19 cellular contexts compared by ENCODE assay signal in genomic region chr17:77769215-77769614, GRCh38.
DNase-seq lines count a peak whose midpoint lies in the region; ATAC-seq, FAIRE-seq and TF ChIP-seq lines count a peak whose summit lies in the region.
"Had no signal": no experiment of that assay in that cellular context is flagged by ENCODE, and none has a peak within 500 bp of the region (broad histone marks: within the 10 kb centered on the region; RNA-seq: fewer than 3 reads in every experiment).

No MANE protein-coding gene starts in this region.

- no peaks in the 10 kb centered on the region for H3K36me3 Mint-ChIP-seq in activated T-cell treated with anti-CD3 and anti-CD28 coated beads, Interleukin-2, amount 50 U/mL, for 24 hours (ENCODE audit: low read depth)
- H3K36me3 Mint-ChIP-seq: activated naive CD4-positive, alpha-beta T cell treated with anti-CD3 and anti-CD28 coated beads, Interleukin-2, amount 50 U/mL, for 72 hours; stimulated activated memory B cell treated with anti-CD40 and anti-IgM and Interleukin-4, amounts not matched to agents 10 μg/mL and 1 μg/mL and 100 μg/mL, for 72 hours; type B pancreatic cell had no signal

- peak; percentile 42 for DNase-seq in NCI-H748 (lab: John Stamatoyannopoulos, UW; ENCODE audit: unreplicated experiment)
- DNase-seq in NCI-H748 treated with DMSO at 0.1 percent for 48 hours (lab: John Stamatoyannopoulos, UW), result no peak
- DNase-seq in NCI-H2029 treated with DMSO at 0.1 percent for 48 hours (lab: John Stamatoyannopoulos, UW), result peak; percentile 63
- peak; percentile 2 for DNase-seq in astrocyte of the spinal cord (ENCODE audit: low read depth, low spot score)
- DNase-seq in urothelium cell line (ENCODE audit: low spot score), result no peak
- DNase-seq in activated T-cell treated with anti-CD3 and anti-CD28 coated beads, Interleukin-2, amount 50 U/mL, for 24 hours, result no peak
- DNase-seq: activated CD4-positive, alpha-beta T cell treated with anti-CD3 and anti-CD28 coated beads for 36 hours; activated CD8-positive, alpha-beta memory T cell treated with anti-CD3 and anti-CD28 coated beads, Interleukin-2, amount 50 U/mL, for 48 hours; esophagus squamous epithelium; head of caudate nucleus; HFFc6; T-helper 9 cell had no signal

- peak; percentile 9 for FAIRE-seq in urothelium cell line (lab: Jason Lieb, UNC)
- FAIRE-seq: bronchial epithelial cell had no signal

- no peaks in the 10 kb centered on the region for H3K9me3 Mint-ChIP-seq in activated T-cell treated with anti-CD3 and anti-CD28 coated beads, Interleukin-2, amount 50 U/mL, for 24 hours
- H3K9me3 Mint-ChIP-seq: activated naive CD4-positive, alpha-beta T cell treated with anti-CD3 and anti-CD28 coated beads, Interleukin-2, amount 50 U/mL, for 72 hours; HFFc6; stimulated activated memory B cell treated with anti-CD40 and anti-IgM and Interleukin-4, amounts not matched to agents 10 μg/mL and 1 μg/mL and 100 μg/mL, for 72 hours; type B pancreatic cell had no signal

- ATAC-seq in HG02870 (IDR thresholded peaks at IDR 0.05; ENCODE audit: unreplicated experiment), result no peak
- no peak for ATAC-seq in HG02840 (IDR thresholded peaks at IDR 0.05; ENCODE audit: low FRiP score, unreplicated experiment)
- ATAC-seq: activated CD4-positive, alpha-beta T cell treated with anti-CD3 and anti-CD28 coated beads for 36 hours; activated naive CD4-positive, alpha-beta T cell treated with anti-CD3 and anti-CD28 coated beads, Interleukin-2, amount 50 U/mL, for 72 hours; stimulated activated memory B cell treated with anti-CD40 and anti-IgM and Interleukin-4, amounts not matched to agents 10 μg/mL and 1 μg/mL and 100 μg/mL, for 72 hours had no signal

- no peak overlapping the region for H3K27ac Mint-ChIP-seq in activated T-cell treated with anti-CD3 and anti-CD28 coated beads, Interleukin-2, amount 50 U/mL, for 24 hours
- H3K27ac Mint-ChIP-seq: activated CD4-positive, alpha-beta T cell treated with anti-CD3 and anti-CD28 coated beads for 36 hours; HFFc6; stimulated activated memory B cell treated with anti-CD40 and anti-IgM and Interleukin-4, amounts not matched to agents 10 μg/mL and 1 μg/mL and 100 μg/mL, for 72 hours; type B pancreatic cell had no signal

- no peak for TF ChIP-seq CTCF in astrocyte of the spinal cord (IDR thresholded peaks at IDR 0.05; ENCODE audit: low read depth, low read length)

- peaks cover 12% of the 10 kb centered on the region for H3K4me1 Mint-ChIP-seq in activated T-cell treated with anti-CD3 and anti-CD28 coated beads, Interleukin-2, amount 50 U/mL, for 24 hours (ENCODE audit: low read depth)

- H3K4me3 ChIP-seq in astrocyte of the spinal cord (ENCODE audit: low read depth, low read length), result no peak overlapping the region
- H3K4me3 ChIP-seq: SJCRH30 had no signal

- in situ Hi-C loops in astrocyte of the spinal cord (cut with HindIII; ENCODE audit: low sequenced_read_pairs), result no loop called here

- no peak overlapping the region for H3K4me3 Mint-ChIP-seq in activated T-cell treated with anti-CD3 and anti-CD28 coated beads, Interleukin-2, amount 50 U/mL, for 24 hours
- H3K4me3 Mint-ChIP-seq: activated CD4-positive, alpha-beta T cell treated with anti-CD3 and anti-CD28 coated beads for 36 hours; HFFc6; stimulated activated memory B cell treated with anti-CD40 and anti-IgM and Interleukin-4, amounts not matched to agents 10 μg/mL and 1 μg/mL and 100 μg/mL, for 72 hours; type B pancreatic cell had no signal

- H3K27me3 Mint-ChIP-seq in activated T-cell treated with anti-CD3 and anti-CD28 coated beads, Interleukin-2, amount 50 U/mL, for 24 hours, result no peaks in the 10 kb centered on the region
- H3K27me3 Mint-ChIP-seq: activated CD4-positive, alpha-beta T cell treated with anti-CD3 and anti-CD28 coated beads for 36 hours had no signal

Comparison
In these comparisons a context has a peak if more than half of its experiments do, and no peak if none do; other contexts are left out.
1. DNase-seq: peak in NCI-H748 (single experiment), NCI-H2029 treated with DMSO at 0.1 percent for 48 hours (single experiment) and astrocyte of the spinal cord (single experiment); none in NCI-H748 treated with DMSO at 0.1 percent for 48 hours (single experiment), urothelium cell line (single experiment) and activated T-cell treated with anti-CD3 and anti-CD28 coated beads, Interleukin-2, amount 50 U/mL, for 24 hours (single experiment).